ENCODE assay signal across 2 cellular contexts in genomic region chr1:200468264-200469001, GRCh38.
TF ChIP-seq lines count a peak whose summit lies in the region.

No MANE protein-coding gene starts in this region.

TF ChIP-seq in IMR-90, 13 proteins besides CTCF, POLR2A, EP300 and RAD21 (continued from another document):
- TF ChIP-seq USF2 (IDR thresholded peaks at IDR 0.05; ENCODE audit: low read depth, low read length) (no peak), NFE2L2 (IDR thresholded peaks at IDR 0.05; ENCODE audit: low read depth, low read length) (no peak), SMC3 (IDR thresholded peaks at IDR 0.05; ENCODE audit: low read depth, low read length) (no peak), MXI1 (IDR thresholded peaks at IDR 0.05; ENCODE audit: borderline replicate concordance, low read depth, low read length) (no peak), BHLHE40 (IDR thresholded peaks at IDR 0.05; ENCODE audit: low read depth, low read length) (no peak)
- TF ChIP-seq, protein P1, sequence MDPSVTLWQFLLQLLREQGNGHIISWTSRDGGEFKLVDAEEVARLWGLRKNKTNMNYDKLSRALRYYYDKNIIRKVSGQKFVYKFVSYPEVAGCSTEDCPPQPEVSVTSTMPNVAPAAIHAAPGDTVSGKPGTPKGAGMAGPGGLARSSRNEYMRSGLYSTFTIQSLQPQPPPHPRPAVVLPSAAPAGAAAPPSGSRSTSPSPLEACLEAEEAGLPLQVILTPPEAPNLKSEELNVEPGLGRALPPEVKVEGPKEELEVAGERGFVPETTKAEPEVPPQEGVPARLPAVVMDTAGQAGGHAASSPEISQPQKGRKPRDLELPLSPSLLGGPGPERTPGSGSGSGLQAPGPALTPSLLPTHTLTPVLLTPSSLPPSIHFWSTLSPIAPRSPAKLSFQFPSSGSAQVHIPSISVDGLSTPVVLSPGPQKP (IDR thresholded peaks at IDR 0.05; ENCODE audit: borderline replicate concordance, low read depth, low read length), result no peak

TF ChIP-seq in GM23338, 12 proteins besides CTCF, POLR2A, EP300 and RAD21:
- TF ChIP-seq REST (IDR thresholded peaks at IDR 0.05; ENCODE audit: unreplicated experiment), result no peak
- TF ChIP-seq ZNF114 (CRISPR knock-in tag; IDR thresholded peaks at IDR 0.05), result no peak
- no peak for TF ChIP-seq EZH2phosphoT487 (IDR thresholded peaks at IDR 0.05; ENCODE audit: unreplicated experiment)
- TF ChIP-seq ZNF462 (CRISPR knock-in tag; IDR thresholded peaks at IDR 0.05), result no peak
- no peak for TF ChIP-seq EZH2 (IDR thresholded peaks at IDR 0.05; ENCODE audit: low read depth, unreplicated experiment)
- no peak for TF ChIP-seq NANOG (IDR thresholded peaks at IDR 0.05; ENCODE audit: borderline replicate concordance)
- no peak for TF ChIP-seq STAT1 (IDR thresholded peaks at IDR 0.05; ENCODE audit: unreplicated experiment)
